8 cellular contexts compared by ENCODE assay signal in genomic region chr6:43668151-43669028, GRCh38. TPM values are rescaled to one million over a fixed set of nuclear protein-coding genes. Genes with fewer than 3 reads are reported as not detected.
DNase-seq lines count a peak whose midpoint lies in the region; ATAC-seq and TF ChIP-seq lines count a peak whose summit lies in the region.

No MANE protein-coding gene starts in this region.

- no peaks in the 10 kb centered on the region for H3K9me3 Mint-ChIP-seq in MCF 10A (ENCODE audit: unreplicated experiment)

- H3K36me3 Mint-ChIP-seq in MCF 10A (ENCODE audit: insufficient read depth, unreplicated experiment) = peaks cover 41% of the 10 kb centered on the region

- peak; percentile 51 for ATAC-seq in GM21447 (IDR thresholded peaks at IDR 0.05; ENCODE audit: unreplicated experiment)

- H3K4me3 Mint-ChIP-seq in MCF 10A (ENCODE audit: unreplicated experiment) = no peak overlapping the region

- DNase-seq in C1 segment of cervical spinal cord (lab: John Stamatoyannopoulos, UW) = peak in 8 of 14 donors; percentile 16 to 55 (median 28)
- peak; percentile 68 for DNase-seq in NCI-H1105 treated with DMSO at 0.1 percent for 48 hours (lab: John Stamatoyannopoulos, UW)
- DNase-seq in T-helper 1 cell = peak in 3 of 5 donors; percentile 12 to 52 (median 12)
- DNase-seq in MCF 10A (ENCODE audit: unreplicated experiment) = peak; percentile 67
- DNase-seq in islet precursor cell = peak; percentile 96
- DNase-seq in stimulated activated CD4-positive, alpha-beta T cell treated with anti-CD3 and anti-CD28 coated beads, Interleukin-15, amount 100 ng/mL, for 1 hour (ENCODE audit: low read depth in 1 of 2, low spot score in 1 of 2) = peak; percentile 8 to 32
- DNase-seq in cortex of kidney (lab: John Stamatoyannopoulos, UW) = no peak

- CTCF ChIA-PET in MCF 10A (lab: Yijun Ruan, JAX) = interaction anchor here (0.6 to 5.9 kb wide), 22 partner anchors 7 to 587 kb away, joined by 3 to 58 read pairs (median 6); partner anchors contain the start of gene VEGFA

- POLR2A ChIA-PET in MCF 10A (lab: Yijun Ruan, JAX) = interaction anchor here (0.6 to 10.0 kb wide), 15 partner anchors 12 to 411 kb away, joined by 3 to 80 read pairs (median 5); partner anchors contain the start of genes MAD2L1BP, MRPS18A and VEGFA

- peaks cover 28% of the 10 kb centered on the region for H3K4me1 Mint-ChIP-seq in MCF 10A (ENCODE audit: insufficient read depth, unreplicated experiment)

- intact Hi-C loops in MCF 10A (cut with micrococcal nuclease) = loop anchor here (5.0 kb wide), 2 partner anchors 34 to 36 kb away; no protein-coding TSS in a partner anchor

- no TSS peak for BruUV-seq in MCF 10A (replicated peaks; lab: Mats Ljungman, UMichigan)

- no peaks in the 10 kb centered on the region for H3K27me3 Mint-ChIP-seq in MCF 10A (ENCODE audit: insufficient read depth, unreplicated experiment)

- H3K27ac Mint-ChIP-seq in MCF 10A (ENCODE audit: low read depth, unreplicated experiment) = peak overlapping the region; percentile 71

- TF ChIP-seq CTCF in MCF 10A (IDR thresholded peaks at IDR 0.05; ENCODE audit: unreplicated experiment) = peak; percentile 35

RNA-seq across cellular contexts. Expression of gene MRPS18A, which starts 19.2 kb away (rescaled TPM):
- 69.1 and 79.5 TPM in 2 replicates for total RNA-seq in MCF 10A (2022)

RNA-seq across cellular contexts. Expression of gene RSPH9, which starts 23.6 kb away (rescaled TPM):
- total RNA-seq in MCF 10A (2022) = not detected in 2 replicates

RNA-seq across cellular contexts. Expression of gene MAD2L1BP, which starts 32.8 kb away (rescaled TPM):
- total RNA-seq in MCF 10A (2022) = 21.2 and 21.6 TPM in 2 replicates

RNA-seq across cellular contexts. Expression of gene GTPBP2, which starts 39.3 kb away (rescaled TPM):
- 277 and 311 TPM in 2 replicates for total RNA-seq in MCF 10A (2022)
